In genomic region chrX:119004920-119005524, GRCh38 we compare ENCODE assay signal across 9 cellular contexts. TPM values are rescaled to one million over a fixed set of nuclear protein-coding genes. Genes with fewer than 3 reads are reported as not detected.
DNase-seq lines count a peak whose midpoint lies in the region; ATAC-seq and TF ChIP-seq lines count a peak whose summit lies in the region.
"Had no signal": no experiment of that assay in that cellular context is flagged by ENCODE, and none has a peak within 500 bp of the region (broad histone marks: within the 10 kb centered on the region; RNA-seq: fewer than 3 reads in every experiment).

No MANE protein-coding gene starts in this region.

- peak; percentile 86 for ATAC-seq in GM21723 (IDR thresholded peaks at IDR 0.05; ENCODE audit: unreplicated experiment)

- peaks cover 4% of the 10 kb centered on the region for H3K27me3 Mint-ChIP-seq in brain
- H3K27me3 Mint-ChIP-seq: dendritic cell treated with granulocyte-macrophage colony-stimulating factor and Interleukin-4, amounts not matched to agents 40 ng/mL and 50 ng/mL, for 4 days had no signal

- H3K9me3 Mint-ChIP-seq in brain = no peaks in the 10 kb centered on the region
- H3K9me3 Mint-ChIP-seq: dendritic cell treated with granulocyte-macrophage colony-stimulating factor and Interleukin-4, amounts not matched to agents 40 ng/mL and 50 ng/mL, for 4 days had no signal

- peak overlapping the region; percentile 73 for H3K4me3 ChIP-seq in Loucy (ENCODE audit: low read length, poor library complexity, severe bottlenecking)

- H3K9ac ChIP-seq in Loucy (ENCODE audit: low read depth, low read length, poor library complexity, severe bottlenecking) = peak overlapping the region; percentile 61

- peak overlapping the region; percentile 66 for H3K4me2 ChIP-seq in Loucy (ENCODE audit: low read depth, low read length, poor library complexity, severe bottlenecking)

- no peaks in the 10 kb centered on the region for H3K9me2 ChIP-seq in Loucy (replicated peaks; ENCODE audit: low read depth, low read length)

- no peaks in the 10 kb centered on the region for H3K36me3 ChIP-seq in Loucy (ENCODE audit: insufficient read depth, low read length)

- H3K4me3 Mint-ChIP-seq in brain = peak overlapping the region; percentile 4 to 76 (median 64)
- H3K4me3 Mint-ChIP-seq: dendritic cell treated with granulocyte-macrophage colony-stimulating factor and Interleukin-4, amounts not matched to agents 40 ng/mL and 50 ng/mL, for 4 days had no signal

- no peak overlapping the region for H3K27ac Mint-ChIP-seq in brain
- H3K27ac Mint-ChIP-seq: dendritic cell treated with granulocyte-macrophage colony-stimulating factor and Interleukin-4, amounts not matched to agents 40 ng/mL and 50 ng/mL, for 4 days had no signal

- in situ Hi-C loops in G401 (cut with HindIII; ENCODE audit: low sequenced_read_pairs) = no loop called here

- H2AFZ ChIP-seq in Loucy (ENCODE audit: low read length) = peak overlapping the region; percentile 95

- no peaks in the 10 kb centered on the region for H3K9me3 ChIP-seq in Loucy (ENCODE audit: insufficient read depth, low read depth, low read length)

- no peaks in the 10 kb centered on the region for H3K79me2 ChIP-seq in Loucy (ENCODE audit: insufficient read depth, low read length)

- H3K4me1 ChIP-seq in Loucy (ENCODE audit: insufficient read depth, low read length, poor library complexity, severe bottlenecking) = no peaks in the 10 kb centered on the region

- TF ChIP-seq CTCF in Loucy (conservative IDR thresholded peaks at IDR 0.05; ENCODE audit: low read length) (peak; percentile 69), brain (conservative IDR thresholded peaks at IDR 0.05) (peak; percentile 65 to 74)

- DNase-seq in G401 (ENCODE audit: low spot score) (peak; percentile 43), T1000 (lab: John Stamatoyannopoulos, UW) (peak; percentile 3), kidney tubule cell (ENCODE audit: low spot score) (peak; percentile 54), DMS114 treated with DMSO at 0.1 percent for 48 hours (lab: John Stamatoyannopoulos, UW; ENCODE audit: unreplicated experiment) (no peak)
- peak; percentile 48 for DNase-seq in stimulated activated CD4-positive, alpha-beta T cell treated with anti-CD3 and anti-CD28 coated beads, Interleukin-4, amount 100 ng/mL, for 1 hour

- H3K36me3 Mint-ChIP-seq in brain = no peaks in the 10 kb centered on the region

- H4K20me1 ChIP-seq in Loucy (ENCODE audit: insufficient read depth, low read length, poor library complexity, severe bottlenecking) = no peaks in the 10 kb centered on the region

- H3F3A ChIP-seq in Loucy (ENCODE audit: low read depth) = no peaks in the 10 kb centered on the region

- H3K27me3 ChIP-seq in Loucy (ENCODE audit: insufficient read depth, low read length, poor library complexity, severe bottlenecking) = no peaks in the 10 kb centered on the region

- peaks cover 22% of the 10 kb centered on the region for H3K4me1 Mint-ChIP-seq in brain

RNA-seq across cellular contexts. Expression of gene LONRF3, which starts 30.6 kb away (rescaled TPM):
- 0.37 TPM in 1 of 2 replicates, not detected in the other for total RNA-seq in G401 (2014; rRNA removed; shearing (Covaris generic))
- 0.20 TPM for polyA plus RNA-seq in brain (ENCODE audit: insufficient read depth, low read depth, low replicate concordance)
